14 cellular contexts compared by ENCODE assay signal in the genomic region with DNA sequence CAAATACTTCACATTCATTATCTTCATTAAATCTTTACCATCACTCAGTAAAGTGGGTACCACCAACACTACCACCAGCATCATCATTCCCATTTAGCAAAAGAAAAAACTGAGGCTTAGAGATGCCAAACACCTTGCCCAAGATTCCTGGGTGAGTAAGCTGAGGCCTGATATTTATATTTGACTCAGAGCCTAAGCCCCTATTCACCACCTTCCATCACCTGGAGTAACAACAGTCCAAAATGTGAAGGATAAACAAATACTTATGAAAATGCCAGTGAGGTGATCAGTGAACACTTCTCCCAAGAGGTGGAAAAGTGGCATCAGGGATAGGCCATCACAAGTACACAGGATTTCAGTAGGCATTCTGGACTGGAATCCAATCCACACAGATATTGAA. TPM values are rescaled to one million over a fixed set of nuclear protein-coding genes. Genes with fewer than 3 reads are reported as not detected.
A peak's percentile ranks its signal among the peaks of the same experiment; 100 is the strongest.
DNase-seq lines count a peak whose midpoint lies in the region; ATAC-seq and TF ChIP-seq lines count a peak whose summit lies in the region.
"Had no signal": no experiment of that assay in that cellular context is flagged by ENCODE, and none has a peak within 500 bp of the region (broad histone marks: within the 10 kb centered on the region; RNA-seq: fewer than 3 reads in every experiment).

No MANE protein-coding gene starts in this region.

- H3K27me3 Mint-ChIP-seq in MCF 10A (ENCODE audit: insufficient read depth, unreplicated experiment): no peaks in the 10 kb centered on the region
- H3K27me3 Mint-ChIP-seq: stimulated activated naive CD8-positive, alpha-beta T cell treated with anti-CD3 and anti-CD28 coated beads, Interleukin-15, Interleukin-2, amounts not matched to agents 100 ng/mL and 50 ng/mL, for 24 hours had no signal

- H3K9me3 ChIP-seq in mammary epithelial cell (replicated peaks; ENCODE audit: insufficient read depth, low read length) (no peaks in the 10 kb centered on the region), MG63 (no peaks in the 10 kb centered on the region), skeletal muscle satellite cell (replicated peaks; ENCODE audit: low read length) (no peaks in the 10 kb centered on the region)

- CTCF ChIA-PET in mammary epithelial cell (lab: Charles Lee; ENCODE audit: low non-redundant PET): no interaction called here
- CTCF ChIA-PET in MCF 10A (lab: Yijun Ruan, JAX): interaction anchor here (0.6 to 2.0 kb wide), 3 partner anchors 111 to 1375 kb away, joined by 3 to 7 read pairs (median 3); no protein-coding TSS in a partner anchor
- CTCF ChIA-PET in GM10248 (lab: Yijun Ruan, JAX): no interaction called here

- ATAC-seq in HG03135 (IDR thresholded peaks at IDR 0.05; ENCODE audit: unreplicated experiment): no peak
- ATAC-seq: activated naive CD4-positive, alpha-beta T cell treated with anti-CD3 and anti-CD28 coated beads, Interleukin-2, amount 50 U/mL, for 72 hours had no signal

- in situ Hi-C loops in mammary epithelial cell (cut with MboI; ENCODE audit: low sequenced_read_pairs in 2 of 2): loop anchor here in 1 of 2 donors (10.0 to 25.0 kb wide), 2 partner anchors 90 to 297 kb away; no protein-coding TSS in a partner anchor

- dilution Hi-C loops in mammary epithelial cell (cut with HindIII; ENCODE audit: low sequenced_read_pairs): no loop called here

- no peak overlapping the region for H3K9ac ChIP-seq in mammary epithelial cell (ENCODE audit: insufficient read depth, low read length)
- H3K9ac ChIP-seq in skeletal muscle satellite cell (ENCODE audit: low read depth, low read length): no peak overlapping the region

- H3K79me2 ChIP-seq in mammary epithelial cell (ENCODE audit: insufficient read depth, low read length): peaks cover 90% of the 10 kb centered on the region

- H3K4me3 ChIP-seq in mammary epithelial cell (replicated peaks in 1 of 3; ENCODE audit: insufficient read depth in 1 of 3, low read depth in 2 of 3, low read length in 3 of 3) (peak overlapping the region; percentile 24 to 97 (median 95)), MG63 (peak overlapping the region; percentile 73), skeletal muscle satellite cell (ENCODE audit: low read length) (peak overlapping the region; percentile 22)

- no peak overlapping the region for H3K4me3 Mint-ChIP-seq in MCF 10A (ENCODE audit: unreplicated experiment)
- H3K4me3 Mint-ChIP-seq: stimulated activated naive CD8-positive, alpha-beta T cell treated with anti-CD3 and anti-CD28 coated beads, Interleukin-15, Interleukin-2, amounts not matched to agents 100 ng/mL and 50 ng/mL, for 24 hours had no signal

- TF ChIP-seq CTCF in mammary epithelial cell (conservative IDR thresholded peaks at IDR 0.05 in 1 of 2, IDR thresholded peaks at IDR 0.05 in 1 of 2; ENCODE audit: extremely low read depth in 1 of 2, insufficient read depth in 1 of 2, low read depth in 1 of 2, low read length in 2 of 2): no peak
- no peak for TF ChIP-seq CTCF in MCF 10A (IDR thresholded peaks at IDR 0.05; ENCODE audit: unreplicated experiment)
- no peak for TF ChIP-seq CTCF in GM10248 (IDR thresholded peaks at IDR 0.05; ENCODE audit: control extremely low read depth, extremely low read depth, low read depth, missing control alignments)

- no peaks in the 10 kb centered on the region for H3K27me3 ChIP-seq in mammary epithelial cell (ENCODE audit: insufficient read depth, low read length)
- no peaks in the 10 kb centered on the region for H3K27me3 ChIP-seq in MG63
- H3K27me3 ChIP-seq in skeletal muscle satellite cell (ENCODE audit: control insufficient read depth, insufficient read depth, low read length): no peaks in the 10 kb centered on the region

- intact Hi-C loops in mammary epithelial cell (cut with micrococcal nuclease) (loop anchor here (5.0 kb wide), 5 partner anchors 167 to 717 kb away; partner anchors contain the start of gene SCAF11), MCF 10A (cut with micrococcal nuclease) (loop anchor here (5.0 to 10.0 kb wide), 4 partner anchors 273 to 670 kb away; partner anchors contain the start of gene SCAF11)

- DNase-seq in mammary epithelial cell (no peak), MCF 10A (ENCODE audit: unreplicated experiment) (no peak), MG63 (no peak), epithelial cell of prostate (ENCODE audit: low read depth, low spot score) (no peak), GM10248 (ENCODE audit: extremely low spot score) (no peak), SK-N-DZ (ENCODE audit: low spot score) (no peak)
- DNase-seq: 8988T, hippocampal formation, NCI-H1436, small intestine had no signal

- H2AFZ ChIP-seq in mammary epithelial cell (ENCODE audit: low read depth, low read length): no peak overlapping the region

- peak overlapping the region; percentile 99 for H3K4me2 ChIP-seq in mammary epithelial cell (ENCODE audit: insufficient read depth, low read depth, low read length)
- H3K4me2 ChIP-seq in skeletal muscle satellite cell (ENCODE audit: low read length): peak overlapping the region; percentile 85

- no peak overlapping the region for H3K27ac Mint-ChIP-seq in MCF 10A (ENCODE audit: low read depth, unreplicated experiment)
- H3K27ac Mint-ChIP-seq: activated naive CD4-positive, alpha-beta T cell treated with anti-CD3 and anti-CD28 coated beads, Interleukin-2, amount 50 U/mL, for 72 hours; stimulated activated naive CD8-positive, alpha-beta T cell treated with anti-CD3 and anti-CD28 coated beads, Interleukin-15, Interleukin-2, amounts not matched to agents 100 ng/mL and 50 ng/mL, for 24 hours had no signal

- no peaks in the 10 kb centered on the region for H3K36me3 ChIP-seq in mammary epithelial cell (ENCODE audit: insufficient read depth, low read length)
- H3K36me3 ChIP-seq in MG63: peaks cover 31% of the 10 kb centered on the region
- no peaks in the 10 kb centered on the region for H3K36me3 ChIP-seq in skeletal muscle satellite cell (ENCODE audit: insufficient read depth, low read length)

- BruUV-seq in mammary epithelial cell (replicated peaks; lab: Mats Ljungman, UMichigan): no TSS peak
- no TSS peak for BruUV-seq in MCF 10A (replicated peaks; lab: Mats Ljungman, UMichigan)

- peaks cover 62% of the 10 kb centered on the region for H3K4me1 ChIP-seq in mammary epithelial cell (ENCODE audit: insufficient read depth, low read length)
- peaks cover 53% of the 10 kb centered on the region for H3K4me1 ChIP-seq in skeletal muscle satellite cell (ENCODE audit: control insufficient read depth, insufficient read depth, low read length)

- POLR2A ChIA-PET in MCF 10A (lab: Yijun Ruan, JAX) (interaction anchor here (1.0 to 5.5 kb wide), 6 partner anchors 10 to 105 kb away, joined by 3 to 37 read pairs (median 23); no protein-coding TSS in a partner anchor), GM10248 (lab: Yijun Ruan, JAX) (no interaction called here)

- H3K27ac ChIP-seq in mammary epithelial cell (ENCODE audit: insufficient read depth, low read depth, low read length): peak overlapping the region; percentile 96
- H3K27ac ChIP-seq in epithelial cell of prostate: peak overlapping the region; percentile 97

- H3K36me3 Mint-ChIP-seq in MCF 10A (ENCODE audit: insufficient read depth, unreplicated experiment): peaks cover 8% of the 10 kb centered on the region

- peaks cover 21% of the 10 kb centered on the region for H4K20me1 ChIP-seq in mammary epithelial cell (ENCODE audit: insufficient read depth, low read length)

- H3K4me1 Mint-ChIP-seq in MCF 10A (ENCODE audit: insufficient read depth, unreplicated experiment): peaks cover 8% of the 10 kb centered on the region

- no peaks in the 10 kb centered on the region for H3K9me3 Mint-ChIP-seq in MCF 10A (ENCODE audit: unreplicated experiment)
- H3K9me3 Mint-ChIP-seq: activated naive CD4-positive, alpha-beta T cell treated with anti-CD3 and anti-CD28 coated beads, Interleukin-2, amount 50 U/mL, for 72 hours; stimulated activated naive CD8-positive, alpha-beta T cell treated with anti-CD3 and anti-CD28 coated beads, Interleukin-15, Interleukin-2, amounts not matched to agents 100 ng/mL and 50 ng/mL, for 24 hours had no signal

RNA-seq across cellular contexts. Expression of gene SLC38A1, which starts 3.7 kb away (rescaled TPM):
- total RNA-seq in mammary epithelial cell: 100 to 1,000 TPM; 208 to 360 TPM
- polyA plus RNA-seq in mammary epithelial cell: 106 TPM
- polyA minus RNA-seq in mammary epithelial cell: 301 TPM
- 327 and 339 TPM in 2 replicates for total RNA-seq in MCF 10A (2022)
- 54.3 and 61.2 TPM in 2 replicates for total RNA-seq in MG63 (2014; rRNA removed; shearing (Covaris generic); ENCODE audit: low replicate concordance)
- total RNA-seq in skeletal muscle satellite cell (2012; rRNA removed): 30.6 and 65.1 TPM in 2 replicates
- polyA plus RNA-seq in SK-N-DZ (2014; cell fraction: cytosol; rRNA removed): 76.3 and 94.1 TPM in 2 replicates
- polyA plus RNA-seq in SK-N-DZ (2014; cell fraction: nucleus; rRNA removed): 88.1 and 118 TPM in 2 replicates

Comparison
In these comparisons a context has a peak if more than half of its experiments do, and no peak if none do; other contexts are left out.
1. H3K4me3 ChIP-seq: peak in every context shown above with its lines; median percentile 95 in mammary epithelial cell; 73 in MG63; 22 in skeletal muscle satellite cell.